8 cellular contexts compared by ENCODE assay signal in the genomic region with DNA sequence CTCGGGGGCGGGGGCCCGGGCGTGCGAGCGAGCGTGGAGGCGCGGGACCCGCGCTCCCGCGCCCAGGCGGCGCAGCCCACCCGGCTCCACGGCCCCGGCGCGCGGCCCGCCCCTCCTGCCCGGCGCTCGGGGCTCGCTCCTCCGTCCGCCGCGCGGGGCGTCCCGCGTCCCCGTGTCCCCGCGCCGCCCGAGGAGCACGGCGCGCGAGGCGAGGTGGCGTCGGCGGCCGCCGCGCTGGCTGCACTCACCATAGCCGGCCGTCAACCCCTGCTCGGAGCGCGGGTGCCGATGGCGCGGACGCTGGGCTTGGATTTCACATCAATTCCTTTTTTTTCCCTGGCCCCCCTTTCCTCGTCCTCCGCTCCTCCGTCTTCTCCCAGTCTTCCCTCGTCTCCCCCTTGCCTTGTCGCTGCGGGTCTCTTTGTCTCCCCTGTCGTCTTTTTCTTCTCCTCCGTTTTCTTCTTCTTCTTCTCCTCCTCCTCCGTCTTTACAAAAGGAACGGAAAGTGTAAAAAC. TPM values are rescaled to one million over a fixed set of nuclear protein-coding genes. Genes with fewer than 3 reads are reported as not detected.
DNase-seq lines count a peak whose midpoint lies in the region; ATAC-seq and TF ChIP-seq lines count a peak whose summit lies in the region.

No MANE protein-coding gene starts in this region.

- in situ Hi-C loops in GM13977 (cut with MboI; ENCODE audit: low pct_unique_long_range_greater_than_20kb, low sequenced_read_pairs, unreplicated experiment) = no loop called here

- DNase-seq in activated T-cell treated with anti-CD3 and anti-CD28 coated beads, Interleukin-2, amount 50 U/mL, for 1 hour = peak; percentile 40
- no peak for DNase-seq in activated T-cell treated with anti-CD3 and anti-CD28 coated beads for 4 hours
- DNase-seq in activated T-cell treated with anti-CD3 and anti-CD28 coated beads, Interleukin-2, amount 50 U/mL, for 4 hours = no peak
- no peak for DNase-seq in right atrium auricular region (ENCODE audit: low spot score)
- DNase-seq in GM13977 (ENCODE audit: low spot score) = no peak

- H3K4me3 Mint-ChIP-seq in activated T-cell treated with anti-CD3 and anti-CD28 coated beads, Interleukin-2, amount 50 U/mL, for 4 hours = peak overlapping the region; percentile 99

- H3K27me3 ChIP-seq in right atrium auricular region = no peaks in the 10 kb centered on the region

- H3K9me3 Mint-ChIP-seq in activated T-cell treated with anti-CD3 and anti-CD28 coated beads, Interleukin-2, amount 50 U/mL, for 4 hours = peaks cover 17% of the 10 kb centered on the region

- H3K4me1 ChIP-seq in right atrium auricular region = peaks cover 0 to 33% of the 10 kb centered on the region in 2 donors

- peak; percentile 58 to 59 for ATAC-seq in activated T-cell treated with anti-CD3 and anti-CD28 coated beads, Interleukin-2, amount 50 U/mL, for 4 hours
- ATAC-seq in GM18520 (IDR thresholded peaks at IDR 0.05; ENCODE audit: unreplicated experiment) (no peak), HG03280 (IDR thresholded peaks at IDR 0.05; ENCODE audit: unreplicated experiment) (no peak)

- H3K27ac ChIP-seq in right atrium auricular region = peak overlapping the region in 1 of 2 donors; percentile 57
- peak overlapping the region in 8 of 21 experiments; percentile 13 to 81 (median 38) for H3K27ac ChIP-seq in skin epidermis

- no peaks in the 10 kb centered on the region for H3K36me3 Mint-ChIP-seq in activated T-cell treated with anti-CD3 and anti-CD28 coated beads, Interleukin-2, amount 50 U/mL, for 4 hours (ENCODE audit: insufficient read depth)

- H3K9me3 ChIP-seq in right atrium auricular region = no peaks in the 10 kb centered on the region

- H3K4me1 Mint-ChIP-seq in activated T-cell treated with anti-CD3 and anti-CD28 coated beads, Interleukin-2, amount 50 U/mL, for 4 hours (ENCODE audit: low read depth) = peaks cover 27% of the 10 kb centered on the region

- H3K27me3 Mint-ChIP-seq in activated T-cell treated with anti-CD3 and anti-CD28 coated beads, Interleukin-2, amount 50 U/mL, for 4 hours (ENCODE audit: low read depth) = peaks cover 22% of the 10 kb centered on the region

- H3K4me3 ChIP-seq in right atrium auricular region = peak overlapping the region; percentile 48 to 62
- H3K4me3 ChIP-seq in skin epidermis = peak overlapping the region; percentile 32 to 54 (median 37)

- no peak for TF ChIP-seq CTCF in right atrium auricular region (IDR thresholded peaks at IDR 0.05)
- no peak for TF ChIP-seq CTCF in GM13977 (IDR thresholded peaks at IDR 0.05; ENCODE audit: extremely low read depth, insufficient read depth, missing control alignments)

- H3K36me3 ChIP-seq in right atrium auricular region = no peaks in the 10 kb centered on the region

RNA-seq across cellular contexts. Expression of a gene that starts 0.5 kb away (rescaled TPM):
- total RNA-seq in activated T-cell treated with anti-CD3 and anti-CD28 coated beads, Interleukin-2, amount 50 U/mL, for 4 hours = 1 to 10 TPM; 2.5 to 6.1 (median 4.1) TPM
- 1 to 10 TPM; 5.4 to 6.3 TPM for total RNA-seq in right atrium auricular region

Comparison
In these comparisons a context has a peak if more than half of its experiments do, and no peak if none do; other contexts are left out.
1. ATAC-seq: peak in activated T-cell treated with anti-CD3 and anti-CD28 coated beads, Interleukin-2, amount 50 U/mL, for 4 hours (2 of 2); none in GM18520 (single experiment) and HG03280 (single experiment).